In the genomic region with DNA sequence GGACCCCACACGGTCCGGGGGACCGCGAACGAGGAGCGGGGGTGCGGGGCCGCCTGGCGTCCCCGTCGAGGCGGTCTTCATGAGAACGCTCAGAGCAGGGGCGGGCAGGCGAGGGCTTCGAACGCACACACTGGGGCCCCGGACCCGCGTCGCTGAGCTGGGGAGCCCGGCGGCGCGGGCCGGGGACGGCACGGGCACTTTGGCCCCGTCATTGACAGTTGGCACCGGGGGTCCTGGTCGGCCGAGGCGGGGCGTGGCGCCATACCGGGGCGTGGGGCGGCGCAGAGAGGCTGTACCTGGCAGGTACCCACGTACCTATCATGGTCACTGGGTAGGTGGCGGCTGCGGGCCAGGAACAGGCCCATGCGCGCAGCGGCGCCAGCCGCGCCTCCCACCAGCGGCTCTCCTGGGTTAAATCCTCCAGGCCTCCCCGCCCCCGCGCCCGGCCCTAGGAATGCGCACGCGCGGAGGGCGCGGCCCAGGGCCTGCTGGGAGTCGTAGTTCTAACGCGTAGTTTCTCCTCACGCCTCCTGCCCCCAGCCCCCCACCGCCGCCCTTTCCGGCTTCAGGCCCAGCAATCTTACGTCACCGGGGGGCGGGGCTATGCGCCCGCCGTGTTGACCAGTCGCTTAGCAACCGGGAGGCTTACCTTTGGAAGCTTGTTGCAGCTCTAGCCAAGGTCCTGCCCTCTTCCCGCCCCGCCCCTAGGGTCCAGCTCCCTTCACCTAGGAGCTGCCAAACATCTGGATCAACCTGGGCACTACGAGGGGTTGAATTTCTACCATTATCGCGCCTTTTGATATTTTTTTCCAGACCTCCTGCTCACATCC, we compare ENCODE assay signal across 1 cellular context.
TF ChIP-seq lines count a peak whose summit lies in the region.

A gene (plus strand): TSS at position 628 of the 830 bp plus-strand sequence.
A gene (minus strand): TSS at position 420 of the 830 bp plus-strand sequence.

TF ChIP-seq in K562, 482 proteins besides CTCF, POLR2A, EP300 and RAD21 (continued from another document and continues in another):
- TF ChIP-seq PHB (CRISPR knock-in tag; IDR thresholded peaks at IDR 0.05), result no peak
- TF ChIP-seq LCOR (CRISPR knock-in tag; IDR thresholded peaks at IDR 0.05), result 0 out of 2 replicates have a peak, but pooled peaks have one; percentile 48
- TF ChIP-seq, protein P1, sequence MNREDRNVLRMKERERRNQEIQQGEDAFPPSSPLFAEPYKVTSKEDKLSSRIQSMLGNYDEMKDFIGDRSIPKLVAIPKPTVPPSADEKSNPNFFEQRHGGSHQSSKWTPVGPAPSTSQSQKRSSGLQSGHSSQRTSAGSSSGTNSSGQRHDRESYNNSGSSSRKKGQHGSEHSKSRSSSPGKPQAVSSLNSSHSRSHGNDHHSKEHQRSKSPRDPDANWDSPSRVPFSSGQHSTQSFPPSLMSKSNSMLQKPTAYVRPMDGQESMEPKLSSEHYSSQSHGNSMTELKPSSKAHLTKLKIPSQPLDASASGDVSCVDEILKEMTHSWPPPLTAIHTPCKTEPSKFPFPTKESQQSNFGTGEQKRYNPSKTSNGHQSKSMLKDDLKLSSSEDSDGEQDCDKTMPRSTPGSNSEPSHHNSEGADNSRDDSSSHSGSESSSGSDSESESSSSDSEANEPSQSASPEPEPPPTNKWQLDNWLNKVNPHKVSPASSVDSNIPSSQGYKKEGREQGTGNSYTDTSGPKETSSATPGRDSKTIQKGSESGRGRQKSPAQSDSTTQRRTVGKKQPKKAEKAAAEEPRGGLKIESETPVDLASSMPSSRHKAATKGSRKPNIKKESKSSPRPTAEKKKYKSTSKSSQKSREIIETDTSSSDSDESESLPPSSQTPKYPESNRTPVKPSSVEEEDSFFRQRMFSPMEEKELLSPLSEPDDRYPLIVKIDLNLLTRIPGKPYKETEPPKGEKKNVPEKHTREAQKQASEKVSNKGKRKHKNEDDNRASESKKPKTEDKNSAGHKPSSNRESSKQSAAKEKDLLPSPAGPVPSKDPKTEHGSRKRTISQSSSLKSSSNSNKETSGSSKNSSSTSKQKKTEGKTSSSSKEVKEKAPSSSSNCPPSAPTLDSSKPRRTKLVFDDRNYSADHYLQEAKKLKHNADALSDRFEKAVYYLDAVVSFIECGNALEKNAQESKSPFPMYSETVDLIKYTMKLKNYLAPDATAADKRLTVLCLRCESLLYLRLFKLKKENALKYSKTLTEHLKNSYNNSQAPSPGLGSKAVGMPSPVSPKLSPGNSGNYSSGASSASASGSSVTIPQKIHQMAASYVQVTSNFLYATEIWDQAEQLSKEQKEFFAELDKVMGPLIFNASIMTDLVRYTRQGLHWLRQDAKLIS (CRISPR knock-in tag; IDR thresholded peaks at IDR 0.05), result peak; percentile 71; the same call in 1 of the 2 replicates
- no peak for TF ChIP-seq PHTF2 (CRISPR knock-in tag; IDR thresholded peaks at IDR 0.05)
- TF ChIP-seq TCF3 (CRISPR knock-in tag; IDR thresholded peaks at IDR 0.05), result no peak
- no peak for TF ChIP-seq ZNF445 (CRISPR knock-in tag; IDR thresholded peaks at IDR 0.05; ENCODE audit: low read depth)
- no peak for TF ChIP-seq RBM39 (optimal IDR thresholded peaks at IDR 0.05; ENCODE audit: low read depth, low read length)
- no peak for TF ChIP-seq MEF2D (tag; conservative IDR thresholded peaks at IDR 0.05; ENCODE audit: low read depth)
- no peak for TF ChIP-seq HMG20B (CRISPR knock-in tag; IDR thresholded peaks at IDR 0.05)
- no peak for TF ChIP-seq STAG1 (CRISPR knock-in tag; IDR thresholded peaks at IDR 0.05; ENCODE audit: borderline replicate concordance)
- no peak for TF ChIP-seq TFAM (CRISPR knock-in tag; conservative IDR thresholded peaks at IDR 0.05)
- TF ChIP-seq FOXK2 (conservative IDR thresholded peaks at IDR 0.05 in 1 of 2, IDR thresholded peaks at IDR 0.05 in 1 of 2; ENCODE audit: low read depth in 2 of 2), result peak; percentile 51 to 64; a peak in 2 of 4 replicates
- TF ChIP-seq ZNF551 (CRISPR knock-in tag; IDR thresholded peaks at IDR 0.05), result no peak
- no peak for TF ChIP-seq C11orf30 (IDR thresholded peaks at IDR 0.05; ENCODE audit: low read depth)
- TF ChIP-seq, protein P2, sequence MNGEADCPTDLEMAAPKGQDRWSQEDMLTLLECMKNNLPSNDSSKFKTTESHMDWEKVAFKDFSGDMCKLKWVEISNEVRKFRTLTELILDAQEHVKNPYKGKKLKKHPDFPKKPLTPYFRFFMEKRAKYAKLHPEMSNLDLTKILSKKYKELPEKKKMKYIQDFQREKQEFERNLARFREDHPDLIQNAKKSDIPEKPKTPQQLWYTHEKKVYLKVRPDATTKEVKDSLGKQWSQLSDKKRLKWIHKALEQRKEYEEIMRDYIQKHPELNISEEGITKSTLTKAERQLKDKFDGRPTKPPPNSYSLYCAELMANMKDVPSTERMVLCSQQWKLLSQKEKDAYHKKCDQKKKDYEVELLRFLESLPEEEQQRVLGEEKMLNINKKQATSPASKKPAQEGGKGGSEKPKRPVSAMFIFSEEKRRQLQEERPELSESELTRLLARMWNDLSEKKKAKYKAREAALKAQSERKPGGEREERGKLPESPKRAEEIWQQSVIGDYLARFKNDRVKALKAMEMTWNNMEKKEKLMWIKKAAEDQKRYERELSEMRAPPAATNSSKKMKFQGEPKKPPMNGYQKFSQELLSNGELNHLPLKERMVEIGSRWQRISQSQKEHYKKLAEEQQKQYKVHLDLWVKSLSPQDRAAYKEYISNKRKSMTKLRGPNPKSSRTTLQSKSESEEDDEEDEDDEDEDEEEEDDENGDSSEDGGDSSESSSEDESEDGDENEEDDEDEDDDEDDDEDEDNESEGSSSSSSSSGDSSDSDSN (IDR thresholded peaks at IDR 0.05; ENCODE audit: borderline replicate concordance in 1 of 2, low read depth in 2 of 2, low read length in 2 of 2), result no peak
- TF ChIP-seq, protein P3, sequence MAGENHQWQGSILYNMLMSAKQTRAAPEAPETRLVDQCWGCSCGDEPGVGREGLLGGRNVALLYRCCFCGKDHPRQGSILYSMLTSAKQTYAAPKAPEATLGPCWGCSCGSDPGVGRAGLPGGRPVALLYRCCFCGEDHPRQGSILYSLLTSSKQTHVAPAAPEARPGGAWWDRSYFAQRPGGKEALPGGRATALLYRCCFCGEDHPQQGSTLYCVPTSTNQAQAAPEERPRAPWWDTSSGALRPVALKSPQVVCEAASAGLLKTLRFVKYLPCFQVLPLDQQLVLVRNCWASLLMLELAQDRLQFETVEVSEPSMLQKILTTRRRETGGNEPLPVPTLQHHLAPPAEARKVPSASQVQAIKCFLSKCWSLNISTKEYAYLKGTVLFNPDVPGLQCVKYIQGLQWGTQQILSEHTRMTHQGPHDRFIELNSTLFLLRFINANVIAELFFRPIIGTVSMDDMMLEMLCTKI (IDR thresholded peaks at IDR 0.05; ENCODE audit: partially characterized antibody), result no peak
- TF ChIP-seq L3MBTL2 (IDR thresholded peaks at IDR 0.05), result peak; percentile 77
- 0 out of 2 replicates have a peak, but pooled peaks have one; percentile 34 for TF ChIP-seq ZKSCAN1 (IDR thresholded peaks at IDR 0.05; ENCODE audit: low read depth, low read length)
- no peak for TF ChIP-seq SREBF2 (CRISPR knock-in tag; IDR thresholded peaks at IDR 0.05)
- TF ChIP-seq, protein P4, sequence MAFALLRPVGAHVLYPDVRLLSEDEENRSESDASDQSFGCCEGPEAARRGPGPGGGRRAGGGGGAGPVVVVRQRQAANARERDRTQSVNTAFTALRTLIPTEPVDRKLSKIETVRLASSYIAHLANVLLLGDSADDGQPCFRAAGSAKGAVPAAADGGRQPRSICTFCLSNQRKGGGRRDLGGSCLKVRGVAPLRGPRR (CRISPR knock-in tag; IDR thresholded peaks at IDR 0.05), result no peak
- TF ChIP-seq PCBP1 (IDR thresholded peaks at IDR 0.05; ENCODE audit: low read depth, low read length, poor library complexity, severe bottlenecking), result peak; percentile 65
- no peak for TF ChIP-seq ZNF707 (CRISPR knock-in tag; conservative IDR thresholded peaks at IDR 0.05)
- no peak for TF ChIP-seq E2F3 (CRISPR knock-in tag; IDR thresholded peaks at IDR 0.05)
- TF ChIP-seq, protein P5, sequence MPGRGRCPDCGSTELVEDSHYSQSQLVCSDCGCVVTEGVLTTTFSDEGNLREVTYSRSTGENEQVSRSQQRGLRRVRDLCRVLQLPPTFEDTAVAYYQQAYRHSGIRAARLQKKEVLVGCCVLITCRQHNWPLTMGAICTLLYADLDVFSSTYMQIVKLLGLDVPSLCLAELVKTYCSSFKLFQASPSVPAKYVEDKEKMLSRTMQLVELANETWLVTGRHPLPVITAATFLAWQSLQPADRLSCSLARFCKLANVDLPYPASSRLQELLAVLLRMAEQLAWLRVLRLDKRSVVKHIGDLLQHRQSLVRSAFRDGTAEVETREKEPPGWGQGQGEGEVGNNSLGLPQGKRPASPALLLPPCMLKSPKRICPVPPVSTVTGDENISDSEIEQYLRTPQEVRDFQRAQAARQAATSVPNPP (IDR thresholded peaks at IDR 0.05; ENCODE audit: borderline replicate concordance, insufficient read depth, insufficient read length), result no peak
- TF ChIP-seq, protein P6, sequence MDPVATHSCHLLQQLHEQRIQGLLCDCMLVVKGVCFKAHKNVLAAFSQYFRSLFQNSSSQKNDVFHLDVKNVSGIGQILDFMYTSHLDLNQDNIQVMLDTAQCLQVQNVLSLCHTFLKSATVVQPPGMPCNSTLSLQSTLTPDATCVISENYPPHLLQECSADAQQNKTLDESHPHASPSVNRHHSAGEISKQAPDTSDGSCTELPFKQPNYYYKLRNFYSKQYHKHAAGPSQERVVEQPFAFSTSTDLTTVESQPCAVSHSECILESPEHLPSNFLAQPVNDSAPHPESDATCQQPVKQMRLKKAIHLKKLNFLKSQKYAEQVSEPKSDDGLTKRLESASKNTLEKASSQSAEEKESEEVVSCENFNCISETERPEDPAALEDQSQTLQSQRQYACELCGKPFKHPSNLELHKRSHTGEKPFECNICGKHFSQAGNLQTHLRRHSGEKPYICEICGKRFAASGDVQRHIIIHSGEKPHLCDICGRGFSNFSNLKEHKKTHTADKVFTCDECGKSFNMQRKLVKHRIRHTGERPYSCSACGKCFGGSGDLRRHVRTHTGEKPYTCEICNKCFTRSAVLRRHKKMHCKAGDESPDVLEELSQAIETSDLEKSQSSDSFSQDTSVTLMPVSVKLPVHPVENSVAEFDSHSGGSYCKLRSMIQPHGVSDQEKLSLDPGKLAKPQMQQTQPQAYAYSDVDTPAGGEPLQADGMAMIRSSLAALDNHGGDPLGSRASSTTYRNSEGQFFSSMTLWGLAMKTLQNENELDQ (CRISPR knock-in tag; IDR thresholded peaks at IDR 0.05; ENCODE audit: borderline replicate concordance), result no peak
- peak; percentile 87 for TF ChIP-seq POLR2G (IDR thresholded peaks at IDR 0.05; ENCODE audit: low read depth, low read length)
- TF ChIP-seq HMGN3 (IDR thresholded peaks at IDR 0.05; ENCODE audit: borderline replicate concordance, extremely low read depth, insufficient read length, low read depth, low read length), result peak; percentile 71
- no peak for TF ChIP-seq POLR3G (IDR thresholded peaks at IDR 0.05; ENCODE audit: extremely low read depth, insufficient read length, insufficient replicate concordance)
- TF ChIP-seq DNMT1 (IDR thresholded peaks at IDR 0.05), result no peak
- peak; percentile 86 for TF ChIP-seq SP1 (CRISPR knock-in tag; IDR thresholded peaks at IDR 0.05)
- TF ChIP-seq SNIP1 (IDR thresholded peaks at IDR 0.05; ENCODE audit: low read depth), result no peak
- 0 out of 4 replicates have a peak, but pooled peaks of 1 of the 2 experiments have one; percentile 28 for TF ChIP-seq NONO (IDR thresholded peaks at IDR 0.05; ENCODE audit: low read depth in 2 of 2, low read length in 1 of 2)
- no peak for TF ChIP-seq WHSC1 (IDR thresholded peaks at IDR 0.05; ENCODE audit: low read length)
- TF ChIP-seq, protein P7, sequence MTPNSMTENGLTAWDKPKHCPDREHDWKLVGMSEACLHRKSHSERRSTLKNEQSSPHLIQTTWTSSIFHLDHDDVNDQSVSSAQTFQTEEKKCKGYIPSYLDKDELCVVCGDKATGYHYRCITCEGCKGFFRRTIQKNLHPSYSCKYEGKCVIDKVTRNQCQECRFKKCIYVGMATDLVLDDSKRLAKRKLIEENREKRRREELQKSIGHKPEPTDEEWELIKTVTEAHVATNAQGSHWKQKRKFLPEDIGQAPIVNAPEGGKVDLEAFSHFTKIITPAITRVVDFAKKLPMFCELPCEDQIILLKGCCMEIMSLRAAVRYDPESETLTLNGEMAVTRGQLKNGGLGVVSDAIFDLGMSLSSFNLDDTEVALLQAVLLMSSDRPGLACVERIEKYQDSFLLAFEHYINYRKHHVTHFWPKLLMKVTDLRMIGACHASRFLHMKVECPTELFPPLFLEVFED (CRISPR knock-in tag; conservative IDR thresholded peaks at IDR 0.05), result no peak
- no peak for TF ChIP-seq PURB (CRISPR knock-in tag; IDR thresholded peaks at IDR 0.05; ENCODE audit: low read depth)
- TF ChIP-seq ZNF146 (CRISPR knock-in tag; IDR thresholded peaks at IDR 0.05; ENCODE audit: unreplicated experiment), result no peak
- peak; percentile 81 for TF ChIP-seq CXXC5 (CRISPR knock-in tag; IDR thresholded peaks at IDR 0.05)
- no peak for TF ChIP-seq ZNF121 (CRISPR knock-in tag; conservative IDR thresholded peaks at IDR 0.05)
- TF ChIP-seq, protein P8, sequence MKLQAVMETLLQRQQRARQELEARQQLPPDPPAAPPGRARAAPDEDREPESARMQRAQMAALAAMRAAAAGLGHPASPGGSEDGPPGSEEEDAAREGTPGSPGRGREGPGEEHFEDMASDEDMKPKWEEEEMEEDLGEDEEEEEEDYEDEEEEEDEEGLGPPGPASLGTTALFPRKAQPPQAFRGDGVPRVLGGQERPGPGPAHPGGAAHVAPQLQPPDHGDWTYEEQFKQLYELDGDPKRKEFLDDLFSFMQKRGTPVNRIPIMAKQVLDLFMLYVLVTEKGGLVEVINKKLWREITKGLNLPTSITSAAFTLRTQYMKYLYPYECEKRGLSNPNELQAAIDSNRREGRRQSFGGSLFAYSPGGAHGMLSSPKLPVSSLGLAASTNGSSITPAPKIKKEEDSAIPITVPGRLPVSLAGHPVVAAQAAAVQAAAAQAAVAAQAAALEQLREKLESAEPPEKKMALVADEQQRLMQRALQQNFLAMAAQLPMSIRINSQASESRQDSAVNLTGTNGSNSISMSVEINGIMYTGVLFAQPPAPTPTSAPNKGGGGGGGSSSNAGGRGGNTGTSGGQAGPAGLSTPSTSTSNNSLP (IDR thresholded peaks at IDR 0.05; ENCODE audit: borderline replicate concordance, low read depth, low read length), result no peak
- no peak for TF ChIP-seq SMARCA4 (IDR thresholded peaks at IDR 0.05)
- TF ChIP-seq MAFG (tag; conservative IDR thresholded peaks at IDR 0.05), result no peak
- no peak for TF ChIP-seq PTRF (tag; IDR thresholded peaks at IDR 0.05)
- TF ChIP-seq NBN (IDR thresholded peaks at IDR 0.05; ENCODE audit: low read depth), result no peak
- TF ChIP-seq STAT5B (CRISPR knock-in tag; IDR thresholded peaks at IDR 0.05), result no peak
- no peak for TF ChIP-seq ZKSCAN3 (CRISPR knock-in tag; IDR thresholded peaks at IDR 0.05)
